ENCODE assay signal across 20 cellular contexts in the genomic region with DNA sequence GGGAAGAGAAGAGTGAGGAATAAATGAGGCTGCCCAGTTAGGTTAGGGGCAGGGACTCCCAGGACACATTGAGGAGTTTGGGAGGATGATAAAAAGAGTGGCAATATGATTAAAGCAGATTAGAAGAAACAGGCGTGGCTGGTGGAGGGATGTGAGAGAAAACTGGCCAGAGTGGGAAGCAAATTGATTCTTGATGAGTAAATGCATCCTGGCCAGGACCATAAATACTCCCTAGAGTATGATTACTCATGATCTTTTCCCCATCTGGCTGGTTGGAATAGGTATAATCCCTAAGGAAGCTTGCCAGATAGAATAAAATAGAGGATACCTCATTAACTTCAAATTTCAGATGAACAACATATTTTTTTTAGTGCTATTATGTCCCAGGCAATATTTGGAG. TPM values are rescaled to one million over a fixed set of nuclear protein-coding genes. Genes with fewer than 3 reads are reported as not detected.
DNase-seq lines count a peak whose midpoint lies in the region; ATAC-seq, FAIRE-seq and TF ChIP-seq lines count a peak whose summit lies in the region.
"Had no signal": no experiment of that assay in that cellular context is flagged by ENCODE, and none has a peak within 500 bp of the region (broad histone marks: within the 10 kb centered on the region; RNA-seq: fewer than 3 reads in every experiment).

No MANE protein-coding gene starts in this region.

- no peaks in the 10 kb centered on the region for H3K79me2 ChIP-seq in OCI-LY7 (ENCODE audit: insufficient read depth, low read depth, low read length)

- POLR2A ChIA-PET in OCI-LY7 (lab: Charles Lee), result no interaction called here

- H3K4me2 ChIP-seq in OCI-LY7 (ENCODE audit: low read length), result no peak overlapping the region

- no TSS peak for BruUV-seq in OCI-LY7 (replicated peaks; lab: Mats Ljungman, UMichigan)

- intact Hi-C loops in left ventricle myocardium superior (cut with micrococcal nuclease), result no loop called here
- intact Hi-C loops in cardiac septum (cut with DNase I), result no loop called here
- intact Hi-C loops in OCI-LY7 (cut with micrococcal nuclease; ENCODE audit: unreplicated experiment), result no loop called here

- ATAC-seq in left ventricle myocardium superior, result peak; percentile 41
- ATAC-seq: body of pancreas; effector memory CD8-positive, alpha-beta T cell; mucosa of descending colon; pancreas had no signal

- no peak overlapping the region for H2AFZ ChIP-seq in OCI-LY7 (ENCODE audit: low read length)

- CTCF ChIA-PET in OCI-LY7 (lab: Charles Lee; ENCODE audit: unreplicated experiment), result no interaction called here

- H3K27ac ChIP-seq in OCI-LY7 (ENCODE audit: low read depth, low read length, poor library complexity, severe bottlenecking), result no peak overlapping the region
- H3K27ac ChIP-seq: body of pancreas, HL-60, pancreas had no signal

- no peak for DNase-seq in left ventricle myocardium superior
- no peak for DNase-seq in cardiac septum (ENCODE audit: low spot score)
- peak; percentile 43 for DNase-seq in RPMI7951 (ENCODE audit: low read depth)
- peak; percentile 47 for DNase-seq in fibroblast of gingiva (ENCODE audit: low read depth)
- DNase-seq in urothelium cell line (ENCODE audit: low spot score), result peak; percentile 16
- no peak for DNase-seq in OCI-LY7 (ENCODE audit: low spot score)
- DNase-seq in GM19239 (ENCODE audit: insufficient read length, low spot score), result no peak
- no peak for DNase-seq in amniotic stem cell (lab: John Stamatoyannopoulos, UW)
- DNase-seq: activated CD4-positive, alpha-beta T cell treated with anti-CD3 and anti-CD28 coated beads, Interleukin-2, amount 50 U/mL, for 48 hours; activated gamma-delta T cell; body of pancreas; DMS53; effector memory CD8-positive, alpha-beta T cell; mucosa of descending colon; NCI-H1930; pancreas; SHP77 treated with DMSO at 0.1 percent for 48 hours; spleen had no signal

- no peak overlapping the region for H3K4me3 ChIP-seq in OCI-LY7 (ENCODE audit: low read depth, low read length, poor library complexity, severe bottlenecking)
- H3K4me3 ChIP-seq: body of pancreas, mucosa of descending colon, pancreas, spleen had no signal

- no peaks in the 10 kb centered on the region for H3K4me1 ChIP-seq in OCI-LY7 (ENCODE audit: insufficient read depth, low read length, poor library complexity, severe bottlenecking)
- H3K4me1 ChIP-seq: body of pancreas, pancreas, spleen had no signal

- TF ChIP-seq CTCF in OCI-LY7 (conservative IDR thresholded peaks at IDR 0.05; ENCODE audit: low read length), result no peak

- H3K36me3 ChIP-seq in OCI-LY7 (ENCODE audit: insufficient read depth, low read length), result no peaks in the 10 kb centered on the region
- H3K36me3 ChIP-seq: pancreas, spleen had no signal

- no peaks in the 10 kb centered on the region for H3K9me3 ChIP-seq in OCI-LY7 (ENCODE audit: low read length)
- H3K9me3 ChIP-seq: body of pancreas, mucosa of descending colon, pancreas, spleen had no signal

- no peaks in the 10 kb centered on the region; the same call in 1 of the 2 replicates for H3K9me2 ChIP-seq in OCI-LY7 (ENCODE audit: insufficient read depth, low read length)

- no peak for FAIRE-seq in urothelium cell line (lab: Jason Lieb, UNC)
- FAIRE-seq in GM19239 (lab: Jason Lieb, UNC), result no peak
- FAIRE-seq: islet of Langerhans, pancreas had no signal

- no peaks in the 10 kb centered on the region for H4K20me1 ChIP-seq in OCI-LY7 (ENCODE audit: insufficient read depth, low read length)

RNA-seq across cellular contexts. Expression of a gene that starts 21.5 kb away (rescaled TPM):
- total RNA-seq in left ventricle myocardium superior (not detected), cardiac septum (not detected), OCI-LY7 (2022) (not detected in 2 replicates)
- total RNA-seq in RPMI7951 (2014; rRNA removed; shearing (Covaris generic)), result 0.10 and 0.48 TPM in 2 replicates
- total RNA-seq in OCI-LY7 (2014; rRNA removed; shearing (Covaris generic)), result not detected in 2 replicates
- total RNA-seq: body of pancreas, mucosa of descending colon had no signal

RNA-seq across cellular contexts. Expression of a gene that starts 36.3 kb away (rescaled TPM):
- not detected for total RNA-seq in left ventricle myocardium superior
- not detected for total RNA-seq in cardiac septum
- total RNA-seq in RPMI7951 (2014; rRNA removed; shearing (Covaris generic)), result 2.2 and 3.8 TPM in 2 replicates
- total RNA-seq in OCI-LY7 (2014; rRNA removed; shearing (Covaris generic)), result not detected in 2 replicates
- total RNA-seq in OCI-LY7 (2022), result not detected in 2 replicates
- total RNA-seq: spleen had no signal

Comparison
In these comparisons a context has a peak if more than half of its experiments do, and no peak if none do; other contexts are left out.
1. DNase-seq: peak in RPMI7951 (single experiment), fibroblast of gingiva (single experiment) and urothelium cell line (single experiment); none in left ventricle myocardium superior (single experiment), cardiac septum (single experiment), OCI-LY7 (single experiment), GM19239 (single experiment) and amniotic stem cell (single experiment).